In the genomic region with DNA sequence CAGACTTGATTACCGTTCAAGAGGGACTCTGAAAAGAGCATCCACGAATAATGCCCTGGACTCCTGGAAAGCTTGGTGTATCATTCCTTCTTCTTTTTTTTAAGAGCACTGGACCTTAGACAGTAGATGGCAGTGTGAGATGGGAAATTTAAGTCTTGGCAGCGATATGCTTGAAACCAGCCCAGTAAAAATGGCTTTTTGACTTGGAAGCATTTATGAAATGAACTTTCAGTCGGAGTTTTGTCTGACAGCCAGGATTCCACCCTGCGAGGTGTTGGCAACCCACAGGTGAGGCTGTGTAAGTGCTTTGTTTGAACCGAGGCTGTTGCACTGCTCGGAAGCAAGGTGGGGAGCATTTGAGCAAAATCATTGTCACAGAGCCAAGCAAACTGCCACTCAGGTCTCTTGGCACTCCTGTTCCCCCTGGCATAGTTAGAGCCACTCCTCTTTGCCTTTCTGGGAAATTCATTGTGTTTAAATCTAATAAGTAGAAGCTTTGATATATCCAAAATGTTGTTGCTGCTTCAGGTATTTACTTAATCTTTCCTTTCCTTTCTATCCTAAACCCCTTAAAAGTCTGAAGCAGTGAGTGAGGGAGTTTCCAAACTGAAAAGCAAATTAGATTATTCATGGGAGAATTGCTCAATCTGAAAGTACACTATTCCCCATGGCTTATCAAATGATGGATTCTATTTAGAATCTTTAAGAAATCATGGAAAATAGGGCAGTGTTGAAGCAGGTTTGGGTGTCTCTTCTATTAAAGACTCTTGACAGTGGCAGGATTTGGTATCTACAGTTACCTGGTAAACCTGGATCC, we compare ENCODE assay signal across 8 cellular contexts.
A peak's percentile ranks its signal among the peaks of the same experiment; 100 is the strongest.
DNase-seq lines count a peak whose midpoint lies in the region; ATAC-seq, FAIRE-seq and TF ChIP-seq lines count a peak whose summit lies in the region.

No MANE protein-coding gene starts in this region.

- intact Hi-C loops in CD14-positive monocyte (cut with micrococcal nuclease) (loop anchor here (10.0 kb wide), 1 partner anchor 1727 kb away; no protein-coding TSS in a partner anchor), sigmoid colon (cut with DNase I) (no loop called here)

- peak; percentile 35 for TF ChIP-seq CTCF in CD14-positive monocyte (IDR thresholded peaks at IDR 0.05)
- TF ChIP-seq CTCF in sigmoid colon (IDR thresholded peaks at IDR 0.05): peak in 2 of 4 experiments; percentile 39 to 41

- no peaks in the 10 kb centered on the region for H3K36me3 Mint-ChIP-seq in CD14-positive monocyte

- DNase-seq in CD14-positive monocyte (ENCODE audit: low spot score) (no peak), HTR-8/SVneo (ENCODE audit: insufficient read length, low spot score) (peak; percentile 36), RKO (ENCODE audit: low spot score) (peak; percentile 60), foreskin melanocyte (peak; percentile 66), sigmoid colon (no peak), T-helper 1 cell (no peak), GOT3 (lab: John Stamatoyannopoulos, UW) (no peak)

- ATAC-seq in GM18519 (IDR thresholded peaks at IDR 0.05; ENCODE audit: low FRiP score, unreplicated experiment): no peak

- H3K9me3 Mint-ChIP-seq in CD14-positive monocyte: no peaks in the 10 kb centered on the region

- no peak for TF ChIP-seq EP300 in sigmoid colon (IDR thresholded peaks at IDR 0.05)

- H3K4me1 ChIP-seq in sigmoid colon: peaks cover 0 to 7% (median 5%) of the 10 kb centered on the region in 4 donors

- H3K4me1 Mint-ChIP-seq in CD14-positive monocyte: peaks cover 7% of the 10 kb centered on the region

- FAIRE-seq in HTR-8/SVneo (lab: Jason Lieb, UNC): no peak

- H3K9me3 ChIP-seq in sigmoid colon: no peaks in the 10 kb centered on the region

- peak overlapping the region in 1 of 2 donors; percentile 67 for H3K4me3 Mint-ChIP-seq in CD14-positive monocyte

- H3K27ac ChIP-seq in sigmoid colon: no peak overlapping the region

- H3K27me3 ChIP-seq in sigmoid colon: no peaks in the 10 kb centered on the region

- WGBS in sigmoid colon, 2 donors: 6 to 22% methylated on average over 7 of the region's 7 CpGs

- no peaks in the 10 kb centered on the region for H3K36me3 ChIP-seq in sigmoid colon

- TF ChIP-seq POLR2A in sigmoid colon (IDR thresholded peaks at IDR 0.05): no peak

- no peak overlapping the region for H3K27ac Mint-ChIP-seq in CD14-positive monocyte

- peak overlapping the region; percentile 11 to 38 (median 31) for H3K4me3 ChIP-seq in sigmoid colon

- no peaks in the 10 kb centered on the region for H3K27me3 Mint-ChIP-seq in CD14-positive monocyte (ENCODE audit: low read depth in 3 of 3)

Comparison
In these comparisons a context has a peak if more than half of its experiments do, and no peak if none do; other contexts are left out.
1. DNase-seq: peak in HTR-8/SVneo (single experiment), RKO (single experiment) and foreskin melanocyte (single experiment); none in CD14-positive monocyte (single experiment), sigmoid colon (single experiment), T-helper 1 cell (0 of 5) and GOT3 (single experiment).